Comparison of ENCODE assay signal across 26 cellular contexts in genomic region chr7:69504733-69505132, GRCh38.
"Had no signal": no experiment of that assay in that cellular context is flagged by ENCODE, and none has a peak within 500 bp of the region (broad histone marks: within the 10 kb centered on the region; RNA-seq: fewer than 3 reads in every experiment).

No MANE protein-coding gene starts in this region.

- H3K4me3 Mint-ChIP-seq: activated CD8-positive, alpha-beta T cell treated with anti-CD3 and anti-CD28 coated beads, Interleukin-2, amount 10 ng/mL, durations not matched to agents 7 days and 5 days; activated naive CD8-positive, alpha-beta T cell treated with anti-CD3 and anti-CD28 coated beads, Interleukin-2, amount 10 ng/mL, durations not matched to agents 7 days and 5 days; central memory CD8-positive, alpha-beta T cell; T-helper 1 cell treated with Interleukin-12 subunit alpha and Interleukin-12 subunit beta and Interleukin-4 antibody, amounts not matched to agents 30 μg/mL and 1 μg/mL, for 36 hours had no signal

- H3K27me3 ChIP-seq: adrenal gland, body of pancreas, Peyer's patch, SJSA1 had no signal

- H3K9me3 Mint-ChIP-seq: activated naive CD8-positive, alpha-beta T cell treated with anti-CD3 and anti-CD28 coated beads, Interleukin-2, amount 10 ng/mL, durations not matched to agents 7 days and 5 days; central memory CD8-positive, alpha-beta T cell had no signal

- H3K4me1 ChIP-seq: adrenal gland, body of pancreas, Peyer's patch, SJSA1 had no signal

- H3K27ac ChIP-seq: adrenal gland, body of pancreas, Peyer's patch, RWPE1, SJSA1 had no signal

- H3K4me3 ChIP-seq: adrenal gland, body of pancreas, Peyer's patch, SJSA1 had no signal

- H3K36me3 Mint-ChIP-seq: activated naive CD8-positive, alpha-beta T cell treated with anti-CD3 and anti-CD28 coated beads, Interleukin-2, amount 10 ng/mL, durations not matched to agents 7 days and 5 days had no signal

- H3K4me1 Mint-ChIP-seq: activated naive CD8-positive, alpha-beta T cell treated with anti-CD3 and anti-CD28 coated beads, Interleukin-2, amount 10 ng/mL, durations not matched to agents 7 days and 5 days; central memory CD8-positive, alpha-beta T cell had no signal

- H3K36me3 ChIP-seq: adrenal gland, Peyer's patch, SJSA1 had no signal

- H3K27ac Mint-ChIP-seq: activated CD8-positive, alpha-beta T cell treated with anti-CD3 and anti-CD28 coated beads, Interleukin-2, amount 10 ng/mL, durations not matched to agents 7 days and 5 days; activated naive CD8-positive, alpha-beta T cell treated with anti-CD3 and anti-CD28 coated beads, Interleukin-2, amount 10 ng/mL, durations not matched to agents 7 days and 5 days; T-helper 1 cell treated with Interleukin-12 subunit alpha and Interleukin-12 subunit beta and Interleukin-4 antibody, amounts not matched to agents 30 μg/mL and 1 μg/mL, for 36 hours had no signal

- H3K27me3 Mint-ChIP-seq: activated naive CD8-positive, alpha-beta T cell treated with anti-CD3 and anti-CD28 coated beads, Interleukin-2, amount 10 ng/mL, durations not matched to agents 7 days and 5 days had no signal

- DNase-seq: activated CD4-positive, alpha-beta T cell treated with anti-CD3 and anti-CD28 coated beads for 48 hours; activated CD4-positive, alpha-beta T cell treated with anti-CD3 and anti-CD28 coated beads, Interleukin-2, amount 50 U/mL, for 4 hours; activated CD8-positive, alpha-beta memory T cell treated with anti-CD3 and anti-CD28 coated beads, Interleukin-2, amount 50 U/mL, for 48 hours; activated CD8-positive, alpha-beta T cell treated with anti-CD3 and anti-CD28 coated beads, Interleukin-2, amount 10 ng/mL, durations not matched to agents 7 days and 5 days; activated naive CD4-positive, alpha-beta T cell treated with anti-CD3 and anti-CD28 coated beads, Interleukin-2, amount 50 U/mL, for 16 hours; activated naive CD8-positive, alpha-beta T cell treated with anti-CD3 and anti-CD28 coated beads, Interleukin-2, amount 10 ng/mL, durations not matched to agents 7 days and 5 days; activated T-cell treated with anti-CD3 and anti-CD28 coated beads, Interleukin-2, amount 50 U/mL, for 1 hour; anterior cingulate cortex; body of pancreas; MM.1S; NCI-H1105 treated with DMSO at 0.1 percent for 48 hours; NCI-H1436 treated with DMSO at 0.1 percent for 48 hours; NCI-H187; NCI-H2081; NCI-H2171; NCI-H2227 treated with DMSO at 0.1 percent for 48 hours; NCI-H446 treated with DMSO at 0.1 percent for 48 hours; NCI-H524 treated with DMSO at 0.1 percent for 48 hours; NCI-H82; Peyer's patch; SHP77 had no signal

- H3K9me3 ChIP-seq: adrenal gland, body of pancreas, Peyer's patch, SJSA1 had no signal
